Comparison of ENCODE assay signal across 25 cellular contexts in the genomic region with DNA sequence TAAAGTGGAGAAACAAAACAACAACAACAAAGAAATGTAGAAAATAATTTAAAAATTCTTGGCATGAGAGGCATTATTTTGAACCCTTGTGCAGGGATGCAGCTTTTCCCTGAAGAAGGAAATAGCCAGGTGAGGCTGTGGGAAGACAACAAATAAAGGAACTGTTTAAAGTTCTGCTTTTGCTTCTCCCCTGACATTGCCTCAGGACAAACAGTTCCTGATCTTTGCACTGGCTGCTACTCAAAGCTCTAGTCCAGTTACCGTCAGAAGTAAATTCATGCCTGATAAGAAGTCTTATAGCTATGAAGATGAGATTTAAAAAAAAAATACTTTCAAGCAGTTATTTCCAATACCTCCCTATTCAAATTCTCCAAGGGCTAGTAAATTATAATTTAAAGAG.
"Had no signal": no experiment of that assay in that cellular context is flagged by ENCODE, and none has a peak within 500 bp of the region (broad histone marks: within the 10 kb centered on the region; RNA-seq: fewer than 3 reads in every experiment).

No MANE protein-coding gene starts in this region.

- H3K27ac ChIP-seq: heart left ventricle, hepatocyte, left lung, pancreas, prostate gland, stomach, testis, thyroid gland, transverse colon, upper lobe of left lung, vagina had no signal

- FAIRE-seq: pancreas had no signal

- H3K27me3 ChIP-seq: heart left ventricle, hepatocyte, left lung, pancreas, stomach, testis, thyroid gland, transverse colon, upper lobe of left lung, vagina had no signal

- DNase-seq: heart left ventricle; islet precursor cell; left lung; mesendoderm; naive thymus-derived CD4-positive, alpha-beta T cell; pancreas; posterior cingulate gyrus; retina; right cardiac atrium; stimulated activated CD4-positive, alpha-beta T cell treated with anti-CD3 and anti-CD28 coated beads, Interleukin-12 subunit alpha, Interleukin-12 subunit beta, amount 100 ng/mL, for 4 hours; stimulated activated CD4-positive, alpha-beta T cell treated with anti-CD3 and anti-CD28 coated beads, Interleukin-15, amount 100 ng/mL, for 24 hours; stimulated activated CD4-positive, alpha-beta T cell treated with anti-CD3 and anti-CD28 coated beads, Interleukin-2, amount 100 ng/mL, for 24 hours; stimulated activated CD4-positive, alpha-beta T cell treated with anti-CD3 and anti-CD28 coated beads, Interleukin-4, amount 100 ng/mL, for 1 hour; stimulated activated naive B cell treated with anti-CD40 and anti-IgM and Interleukin-4, amounts not matched to agents 10 μg/mL and 1 μg/mL and 100 μg/mL, for 72 hours; stimulated activated naive CD8-positive, alpha-beta T cell treated with anti-CD3 and anti-CD28 coated beads, Interleukin-15, Interleukin-2, amounts not matched to agents 100 U/mL and 50 U/mL, for 24 hours; stomach; testis; thyroid gland; transverse colon; upper lobe of left lung had no signal

- ATAC-seq: heart left ventricle; left lung; naive thymus-derived CD4-positive, alpha-beta T cell; natural killer cell treated with Interleukin-12 subunit alpha and Interleukin-12 subunit beta and Interleukin-15 and Interleukin-18, amount 100 ng/mL, for 72 hours; pancreas; right cardiac atrium; stimulated activated naive B cell treated with anti-CD40 and anti-IgM and Interleukin-4, amounts not matched to agents 10 μg/mL and 1 μg/mL and 100 μg/mL, for 72 hours; stimulated activated naive CD8-positive, alpha-beta T cell treated with anti-CD3 and anti-CD28 coated beads, Interleukin-15, Interleukin-2, amounts not matched to agents 100 U/mL and 50 U/mL, for 24 hours had no signal

- H3K9me3 ChIP-seq: left lung, pancreas, prostate gland, testis, thyroid gland, upper lobe of left lung, vagina had no signal

- H3K36me3 ChIP-seq: heart left ventricle, left lung, pancreas, prostate gland, stomach, thyroid gland, transverse colon, upper lobe of left lung, vagina had no signal

- H3K4me3 ChIP-seq: heart left ventricle, hepatocyte, left lung, lung, pancreas, prostate gland, stomach, testis, thyroid gland, transverse colon, upper lobe of left lung, vagina had no signal

- H3K4me1 ChIP-seq: heart left ventricle, left lung, pancreas, prostate gland, stomach, testis, thyroid gland, transverse colon, upper lobe of left lung, vagina had no signal
